9 cellular contexts compared by ENCODE assay signal in the genomic region with DNA sequence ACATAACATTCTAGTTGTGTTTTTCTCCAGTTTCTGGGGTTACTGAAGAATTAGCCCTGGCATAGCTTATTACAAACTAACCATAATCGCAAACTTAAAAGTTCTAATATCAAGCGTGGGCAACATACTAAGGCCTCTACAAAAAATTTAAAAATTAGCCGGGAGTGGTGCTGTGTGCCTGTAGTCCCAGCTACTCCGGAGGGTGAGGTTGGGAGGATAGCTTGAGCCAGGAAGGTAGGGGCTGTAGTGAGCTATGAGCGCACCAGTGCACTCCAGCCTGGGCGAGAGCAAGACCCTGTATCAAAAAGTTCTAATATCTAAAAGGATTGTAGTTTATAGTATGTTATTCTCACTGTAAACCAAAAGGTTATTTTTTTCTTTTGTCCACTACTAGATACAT. TPM values are rescaled to one million over a fixed set of nuclear protein-coding genes. Genes with fewer than 3 reads are reported as not detected.
DNase-seq lines count a peak whose midpoint lies in the region; ATAC-seq, FAIRE-seq and TF ChIP-seq lines count a peak whose summit lies in the region.
"Had no signal": no experiment of that assay in that cellular context is flagged by ENCODE, and none has a peak within 500 bp of the region (broad histone marks: within the 10 kb centered on the region; RNA-seq: fewer than 3 reads in every experiment).

No MANE protein-coding gene starts in this region.

- H3K4ac ChIP-seq in H1 (replicated peaks; ENCODE audit: insufficient read length, low read depth, low read length), result no peak overlapping the region

- ATAC-seq in psoas muscle (no peak), HG03135 (IDR thresholded peaks at IDR 0.05; ENCODE audit: unreplicated experiment) (no peak)

- H3K9ac ChIP-seq in H1 (replicated peaks in 1 of 4; ENCODE audit: extremely low read depth in 1 of 4, low read depth in 3 of 4, low read length in 3 of 4), result peak overlapping the region in 1 of 4 experiments; percentile 95; a peak in 2 of 7 replicates

- H3K18ac ChIP-seq in H1 (ENCODE audit: extremely low read depth, low read length), result no peak overlapping the region

- no peak overlapping the region for H2BK120ac ChIP-seq in H1 (replicated peaks; ENCODE audit: low read depth, low read length)

- no peaks in the 10 kb centered on the region for H4K20me1 ChIP-seq in H1 (replicated peaks in 1 of 2; ENCODE audit: control insufficient read depth in 1 of 2, insufficient read depth in 2 of 2, low read length in 2 of 2)

- H2BK20ac ChIP-seq in H1 (ENCODE audit: low read length), result no peak overlapping the region

- TF ChIP-seq POLR2A in H1 (IDR thresholded peaks at IDR 0.05; ENCODE audit: control extremely low read depth in 1 of 2, low read depth in 2 of 2, low read length in 2 of 2), result no peak

- H3K56ac ChIP-seq in H1 (replicated peaks; ENCODE audit: insufficient read length, low read depth, low read length), result no peak overlapping the region

- peaks cover 10 to 34% of the 10 kb centered on the region in 2 experiments for H3K79me2 ChIP-seq in H1 (ENCODE audit: control insufficient read depth in 1 of 2, insufficient read depth in 2 of 2, low read length in 2 of 2)

- no peak overlapping the region for H2AFZ ChIP-seq in H1 (ENCODE audit: low read length)

- no peak overlapping the region for H4K5ac ChIP-seq in H1 (ENCODE audit: insufficient read length, low read depth, low read length)

- H3K9me3 ChIP-seq in H1 (ENCODE audit: insufficient read depth in 2 of 2, low read depth in 1 of 2, low read length in 1 of 2) (no peaks in the 10 kb centered on the region), psoas muscle (no peaks in the 10 kb centered on the region)

- TF ChIP-seq RAD21 in H1 (IDR thresholded peaks at IDR 0.05 in 1 of 2, conservative IDR thresholded peaks at IDR 0.05 in 1 of 2; ENCODE audit: low read depth in 2 of 2, low read length in 2 of 2), result no peak

- H3K27me3 ChIP-seq in H1 (replicated peaks in 1 of 4; ENCODE audit: control insufficient read depth in 3 of 4, extremely low read depth in 1 of 4, insufficient read depth in 3 of 4, low read length in 3 of 4), result no peaks in the 10 kb centered on the region
- H3K27me3 ChIP-seq in psoas muscle (ENCODE audit: insufficient read depth in 3 of 3, low read length in 2 of 3), result no peaks in the 10 kb centered on the region

- no peak overlapping the region for H4K8ac ChIP-seq in H1 (ENCODE audit: extremely low read depth, insufficient read depth, low read length)

- no peak overlapping the region for H2BK12ac ChIP-seq in H1 (ENCODE audit: low read depth, low read length)

- no peak overlapping the region for H4K91ac ChIP-seq in H1 (replicated peaks; ENCODE audit: insufficient read length, low read length)

- peak overlapping the region; percentile 71 to 79 for H3K4me2 ChIP-seq in H1 (ENCODE audit: insufficient read depth in 1 of 2, low read depth in 2 of 2, low read length in 2 of 2)

- no peak overlapping the region for H3K23ac ChIP-seq in H1 (ENCODE audit: insufficient read length)

- POLR2A ChIA-PET in H1 (lab: Charles Lee; ENCODE audit: partially characterized antibody), result interaction anchor here (0.7 to 1.2 kb wide), 3 partner anchors 14 to 227 kb away, joined by 3 to 5 read pairs (median 4); no protein-coding TSS in a partner anchor

- no peak for TF ChIP-seq CTCF in H1 (IDR thresholded peaks at IDR 0.05; ENCODE audit: control extremely low read depth in 1 of 3, insufficient read depth in 1 of 3, low read depth in 1 of 3, low read length in 3 of 3)
- TF ChIP-seq CTCF in psoas muscle (IDR thresholded peaks at IDR 0.05), result no peak

- H2BK15ac ChIP-seq in H1 (ENCODE audit: low read length), result no peak overlapping the region

- H3K4me1 ChIP-seq in H1 (replicated peaks in 1 of 4; ENCODE audit: control insufficient read depth in 3 of 4, insufficient read depth in 4 of 4, low read length in 3 of 4), result no peaks in the 10 kb centered on the region; a peak in 1 of 7 replicates
- no peaks in the 10 kb centered on the region for H3K4me1 ChIP-seq in psoas muscle

- CTCF ChIA-PET in H1 (lab: Charles Lee; ENCODE audit: partially characterized antibody), result interaction anchor here (0.6 to 1.5 kb wide), 8 partner anchors 21 to 782 kb away, joined by 3 to 5 read pairs (median 3); no protein-coding TSS in a partner anchor

- no peaks in the 10 kb centered on the region for H3K23me2 ChIP-seq in H1 (ENCODE audit: low read depth, low read length)

- no peak for DNase-seq in GM19239 (ENCODE audit: insufficient read length, low spot score)
- peak; percentile 33 for DNase-seq in NCI-H69 (lab: John Stamatoyannopoulos, UW)
- no peak for DNase-seq in H1 (ENCODE audit: low read depth in 1 of 2, low spot score in 2 of 2)
- no peak for DNase-seq in psoas muscle
- no peak for DNase-seq in frontal cortex (ENCODE audit: low spot score in 2 of 2)
- no peak for DNase-seq in stimulated activated CD4-positive, alpha-beta T cell treated with anti-CD3 and anti-CD28 coated beads, Interleukin-4, amount 100 ng/mL, for 1 hour
- DNase-seq: stimulated activated naive CD4-positive, alpha-beta T cell treated with Interleukin-2 at 50 U/mL for 16 hours had no signal

- intact Hi-C loops in psoas muscle (cut with DNase I), result loop anchor here (5.0 to 10.0 kb wide), 3 partner anchors 39 to 96 kb away; partner anchors contain the start of genes CHP1 (in 1 of the 2) and EXD1 (in 1 of the 2)

- no peak overlapping the region for H2BK5ac ChIP-seq in H1 (ENCODE audit: low read depth, low read length)

- peaks cover 2% of the 10 kb centered on the region; the same call in 1 of the 2 replicates for H3K79me1 ChIP-seq in H1 (ENCODE audit: low read depth, low read length)

- no peak overlapping the region for H3K14ac ChIP-seq in H1 (ENCODE audit: insufficient read length)

- H3K36me3 ChIP-seq in H1 (ENCODE audit: control insufficient read depth in 2 of 4, insufficient read depth in 4 of 4, low read length in 3 of 4), result peaks cover 0 to 8% (median 2%) of the 10 kb centered on the region in 4 experiments; a peak in 2 of 8 replicates
- peaks cover 0 to 3% of the 10 kb centered on the region in 2 donors for H3K36me3 ChIP-seq in psoas muscle (ENCODE audit: insufficient read depth in 1 of 2, low read depth in 1 of 2)

- H3K4me3 ChIP-seq in H1 (ENCODE audit: extremely low read depth in 1 of 4, insufficient read depth in 2 of 4, low read depth in 3 of 4, low read length in 4 of 4) (peak overlapping the region; percentile 83 to 92 (median 90); a peak in 7 of 8 replicates), psoas muscle (peak overlapping the region; percentile 84)

- FAIRE-seq in GM19239 (lab: Jason Lieb, UNC) (peak; percentile 18), H1 (lab: Jason Lieb, UNC) (no peak), frontal cortex (lab: Jason Lieb, UNC) (no peak)

- 72% methylated on average over 6 of the region's 6 CpGs; no CpG with 5 or more reads in 1 of the 2 experiments for WGBS in H1 (ENCODE audit: extremely low coverage in 1 of 2, insufficient coverage in 1 of 2, insufficient read length in 1 of 2, insufficient replicate concordance in 2 of 2, low coverage in 1 of 2, low lambda C conversion rate in 2 of 2, missing lambda C conversion rate in 1 of 2), 2 experiments
- WGBS in psoas muscle, 3 donors, result 57 to 74% (median 64%) methylated on average over 6 of the region's 6 CpGs

- H2AK5ac ChIP-seq in H1 (ENCODE audit: low read depth, low read length), result no peak overlapping the region

- no peak overlapping the region for H3K27ac ChIP-seq in H1 (ENCODE audit: low read depth, low read length)
- peak overlapping the region; percentile 81 for H3K27ac ChIP-seq in psoas muscle

- TF ChIP-seq EP300 in H1 (IDR thresholded peaks at IDR 0.05; ENCODE audit: borderline replicate concordance in 1 of 2, low read depth in 2 of 2, low read length in 2 of 2), result no peak

TF ChIP-seq in H1, 55 proteins besides CTCF, POLR2A, EP300 and RAD21 (continues in another document):
- TF ChIP-seq BRCA1 (IDR thresholded peaks at IDR 0.05; ENCODE audit: low read depth, low read length), result no peak
- TF ChIP-seq EZH2 (IDR thresholded peaks at IDR 0.05; ENCODE audit: low read depth, low read length, severe bottlenecking), result no peak
- TF ChIP-seq HDAC2 (IDR thresholded peaks at IDR 0.05; ENCODE audit: borderline replicate concordance in 1 of 2, low read depth in 2 of 2, low read length in 2 of 2), result no peak
- no peak for TF ChIP-seq NRF1 (IDR thresholded peaks at IDR 0.05; ENCODE audit: low read depth, low read length)
- TF ChIP-seq ZNF274 (IDR thresholded peaks at IDR 0.05; ENCODE audit: borderline replicate concordance, extremely low read depth, low read length), result no peak
- TF ChIP-seq TAF7 (optimal IDR thresholded peaks at IDR 0.05; ENCODE audit: borderline replicate concordance, low read depth, low read length), result no peak
- no peak for TF ChIP-seq RXRA (IDR thresholded peaks at IDR 0.05; ENCODE audit: insufficient read depth, low read depth, low read length)
- no peak for TF ChIP-seq SAP30 (IDR thresholded peaks at IDR 0.05; ENCODE audit: insufficient read depth, insufficient replicate concordance, low read length)
- no peak for TF ChIP-seq CHD2 (IDR thresholded peaks at IDR 0.05; ENCODE audit: low read length)

RNA-seq across cellular contexts. Expression of gene OIP5, which starts 1.1 kb away (rescaled TPM):
- 34.8 and 36.7 TPM in 2 replicates for total RNA-seq in H1 (2021; fragmentation: NEBNext Ultra II Directional; extraction: Animal tissue kit (Norgen Biotek cat#: 25700))
- polyA plus RNA-seq in H1 (2011; rRNA removed), result 41.7 and 44.5 TPM in 2 replicates
- 41.3 TPM for polyA plus RNA-seq in H1 (2011; cell fraction: cytosol; rRNA removed)
- 23.7 TPM for polyA plus RNA-seq in H1 (2011; cell fraction: nucleus; rRNA removed)
- 23.4 to 32.5 TPM (median 28.3 TPM) in 4 replicates for polyA plus RNA-seq in H1 (2012, experiment 1 of 2)
- 31.0 TPM for polyA plus RNA-seq in H1 (2012, experiment 2 of 2)
- polyA plus RNA-seq in H1 (2013, experiment 1 of 2), result 43.4 TPM
- 40.2 TPM for polyA plus RNA-seq in H1 (2013, experiment 2 of 2)
- polyA minus RNA-seq in H1 (2011; rRNA and poly(A)+ RNA removed), result 8.9 and 9.1 TPM in 2 replicates
- polyA minus RNA-seq in H1 (2011; cell fraction: cytosol; rRNA and poly(A)+ RNA removed), result 20.3 TPM
- polyA minus RNA-seq in H1 (2011; cell fraction: nucleus; rRNA and poly(A)+ RNA removed), result 14.8 TPM
- 1 to 10 TPM in 3 of 4 donors, under 1 TPM in 1; 0.89 to 5.4 (median 2.5) TPM for total RNA-seq in psoas muscle
- 1 to 10 TPM in 2 of 3 donors, under 1 TPM in 1; 0.31 to 2.4 (median 1.8) TPM for polyA plus RNA-seq in psoas muscle
- total RNA-seq in frontal cortex, result 2.4 TPM
- total RNA-seq: cardiac septum had no signal

RNA-seq across cellular contexts. Expression of gene NUSAP1, which starts 1.4 kb away (rescaled TPM):
- 135 and 144 TPM in 2 replicates for total RNA-seq in H1 (2021; fragmentation: NEBNext Ultra II Directional; extraction: Animal tissue kit (Norgen Biotek cat#: 25700))
- polyA plus RNA-seq in H1 (2011; rRNA removed) (60.8 and 65.0 TPM in 2 replicates), psoas muscle (1 to 10 TPM; 1.0 to 5.6 (median 1.6) TPM)
- 91.5 TPM for polyA plus RNA-seq in H1 (2011; cell fraction: cytosol; rRNA removed)
- 116 TPM for polyA plus RNA-seq in H1 (2011; cell fraction: nucleus; rRNA removed)
- 124 to 165 TPM (median 139 TPM) in 4 replicates for polyA plus RNA-seq in H1 (2012, experiment 1 of 2)
- 11.5 TPM for polyA plus RNA-seq in H1 (2012, experiment 2 of 2)
- polyA plus RNA-seq in H1 (2013, experiment 1 of 2), result 95.2 TPM
- polyA plus RNA-seq in H1 (2013, experiment 2 of 2), result 97.6 TPM
- polyA minus RNA-seq in H1 (2011; rRNA and poly(A)+ RNA removed), result 112 and 137 TPM in 2 replicates
- 57.6 TPM for polyA minus RNA-seq in H1 (2011; cell fraction: cytosol; rRNA and poly(A)+ RNA removed)
- 93.4 TPM for polyA minus RNA-seq in H1 (2011; cell fraction: nucleus; rRNA and poly(A)+ RNA removed)
- total RNA-seq in psoas muscle (1 to 10 TPM; 2.1 to 4.6 (median 2.9) TPM), frontal cortex (22.8 TPM)
